16 cellular contexts compared by ENCODE assay signal in genomic region chr4:150903603-150904002, GRCh38.
DNase-seq lines count a peak whose midpoint lies in the region; ATAC-seq and TF ChIP-seq lines count a peak whose summit lies in the region.
"Had no signal": no experiment of that assay in that cellular context is flagged by ENCODE, and none has a peak within 500 bp of the region (broad histone marks: within the 10 kb centered on the region; RNA-seq: fewer than 3 reads in every experiment).

No MANE protein-coding gene starts in this region.

- H3K36me3 Mint-ChIP-seq in H9 (ENCODE audit: insufficient read depth in 1 of 3, low read depth in 3 of 3) (peaks cover 26 to 48% (median 43%) of the 10 kb centered on the region in 3 experiments; a peak in 6 of 7 replicates), T-helper 17 cell (ENCODE audit: low read depth) (peaks cover 10% of the 10 kb centered on the region)
- H3K36me3 Mint-ChIP-seq in activated naive CD8-positive, alpha-beta T cell treated with anti-CD3 and anti-CD28 coated beads, Interleukin-2, amount 50 U/mL, for 24 hours (ENCODE audit: low read depth): peaks cover 56% of the 10 kb centered on the region
- peaks cover 81% of the 10 kb centered on the region for H3K36me3 Mint-ChIP-seq in stimulated activated effector memory CD8-positive, alpha-beta T cell treated with anti-CD3 and anti-CD28 coated beads, Interleukin-12 subunit alpha, Interleukin-12 subunit beta, amount 100 ng/mL, for 72 hours

- H3K4me3 ChIP-seq in upper lobe of right lung: no peak overlapping the region

- no peak overlapping the region for H2BK120ac ChIP-seq in H9 (ENCODE audit: low read depth, low read length, poor library complexity, severe bottlenecking)

- H3T11ph ChIP-seq in H9 (ENCODE audit: low read length): no peak overlapping the region

- no peak overlapping the region for H3K9ac ChIP-seq in H9 (ENCODE audit: extremely low read depth, insufficient read length, low read length)

- H3K4me3 Mint-ChIP-seq in H9: no peak overlapping the region
- no peak overlapping the region for H3K4me3 Mint-ChIP-seq in T-helper 17 cell
- H3K4me3 Mint-ChIP-seq in activated naive CD8-positive, alpha-beta T cell treated with anti-CD3 and anti-CD28 coated beads, Interleukin-2, amount 50 U/mL, for 24 hours: no peak overlapping the region
- H3K4me3 Mint-ChIP-seq in stimulated activated effector memory CD8-positive, alpha-beta T cell treated with anti-CD3 and anti-CD28 coated beads, Interleukin-12 subunit alpha, Interleukin-12 subunit beta, amount 100 ng/mL, for 72 hours: no peak overlapping the region
- H3K4me3 Mint-ChIP-seq: CD4-positive, alpha-beta memory T cell had no signal

- peaks cover 4 to 6% of the 10 kb centered on the region in 2 experiments for H3K4me1 Mint-ChIP-seq in H9
- H3K4me1 Mint-ChIP-seq in T-helper 17 cell: peaks cover 14% of the 10 kb centered on the region
- peaks cover 7% of the 10 kb centered on the region for H3K4me1 Mint-ChIP-seq in activated naive CD8-positive, alpha-beta T cell treated with anti-CD3 and anti-CD28 coated beads, Interleukin-2, amount 50 U/mL, for 24 hours
- no peaks in the 10 kb centered on the region for H3K4me1 Mint-ChIP-seq in stimulated activated effector memory CD8-positive, alpha-beta T cell treated with anti-CD3 and anti-CD28 coated beads, Interleukin-12 subunit alpha, Interleukin-12 subunit beta, amount 100 ng/mL, for 72 hours

- H2AK5ac ChIP-seq in H9 (ENCODE audit: insufficient read length, low read length): no peak overlapping the region

- peak overlapping the region in 2 of 3 experiments; percentile 16 to 18; a peak in 1 of 7 replicates for H3K27ac Mint-ChIP-seq in H9
- peak overlapping the region; percentile 37 for H3K27ac Mint-ChIP-seq in T-helper 17 cell
- no peak overlapping the region for H3K27ac Mint-ChIP-seq in activated naive CD8-positive, alpha-beta T cell treated with anti-CD3 and anti-CD28 coated beads, Interleukin-2, amount 50 U/mL, for 24 hours
- no peak overlapping the region for H3K27ac Mint-ChIP-seq in stimulated activated effector memory CD8-positive, alpha-beta T cell treated with anti-CD3 and anti-CD28 coated beads, Interleukin-12 subunit alpha, Interleukin-12 subunit beta, amount 100 ng/mL, for 72 hours
- H3K27ac Mint-ChIP-seq: CD4-positive, alpha-beta memory T cell had no signal

- TF ChIP-seq CTCF in H9 (conservative IDR thresholded peaks at IDR 0.05): no peak
- no peak for TF ChIP-seq CTCF in upper lobe of right lung (IDR thresholded peaks at IDR 0.05)

- no peak overlapping the region for H4K8ac ChIP-seq in H9 (replicated peaks; ENCODE audit: insufficient read length, low read depth, low read length)

- no peaks in the 10 kb centered on the region for H3K79me1 ChIP-seq in H9 (ENCODE audit: insufficient read depth, low read depth, low read length, poor library complexity, severe bottlenecking)

- intact Hi-C loops in upper lobe of right lung (cut with DNase I): no loop called here

- no peaks in the 10 kb centered on the region for H3K27me3 Mint-ChIP-seq in H9 (ENCODE audit: low read depth)
- H3K27me3 Mint-ChIP-seq in T-helper 17 cell: no peaks in the 10 kb centered on the region
- H3K27me3 Mint-ChIP-seq in activated naive CD8-positive, alpha-beta T cell treated with anti-CD3 and anti-CD28 coated beads, Interleukin-2, amount 50 U/mL, for 24 hours: no peaks in the 10 kb centered on the region
- H3K27me3 Mint-ChIP-seq: CD4-positive, alpha-beta memory T cell had no signal

- no peaks in the 10 kb centered on the region for H3K4me1 ChIP-seq in H9 (ENCODE audit: insufficient read depth, low read length)
- H3K4me1 ChIP-seq in upper lobe of right lung: no peaks in the 10 kb centered on the region

- no peak overlapping the region for H2BK5ac ChIP-seq in H9 (ENCODE audit: insufficient read length, low read length)

- no peak overlapping the region for H3K4ac ChIP-seq in H9 (ENCODE audit: low read depth, low read length)

- DNase-seq in H9: no peak
- DNase-seq in T-helper 17 cell: no peak
- no peak for DNase-seq in activated naive CD8-positive, alpha-beta T cell treated with anti-CD3 and anti-CD28 coated beads, Interleukin-2, amount 50 U/mL, for 24 hours
- no peak for DNase-seq in stimulated activated effector memory CD8-positive, alpha-beta T cell treated with anti-CD3 and anti-CD28 coated beads, Interleukin-12 subunit alpha, Interleukin-12 subunit beta, amount 100 ng/mL, for 72 hours (ENCODE audit: low spot score in 2 of 2)
- no peak for DNase-seq in NOMO-1 (lab: John Stamatoyannopoulos, UW; ENCODE audit: unreplicated experiment in 2 of 2)
- no peak for DNase-seq in upper lobe of right lung
- DNase-seq in stimulated activated CD4-positive, alpha-beta T cell treated with anti-CD3 and anti-CD28 coated beads, Interleukin-4, amount 100 ng/mL, for 4 hours: no peak
- DNase-seq: C1 segment of cervical spinal cord; Calu3; CD4-positive, alpha-beta memory T cell; COR-L47; DMS53; DMS79 treated with DMSO at 0.1 percent for 48 hours; GF-D8; GOT3; HCEC 1CT had no signal

- H3K9me3 ChIP-seq in H9 (ENCODE audit: control insufficient read depth, low read depth, low read length) (no peaks in the 10 kb centered on the region), T-helper 17 cell (ENCODE audit: control insufficient read depth, low read length, poor library complexity, severe bottlenecking) (no peaks in the 10 kb centered on the region), upper lobe of right lung (no peaks in the 10 kb centered on the region)

- H3K23ac ChIP-seq in H9 (ENCODE audit: insufficient read length, low read depth, low read length): no peak overlapping the region

- no peaks in the 10 kb centered on the region for H3K9me3 Mint-ChIP-seq in H9
- H3K9me3 Mint-ChIP-seq in activated naive CD8-positive, alpha-beta T cell treated with anti-CD3 and anti-CD28 coated beads, Interleukin-2, amount 50 U/mL, for 24 hours: no peaks in the 10 kb centered on the region
- H3K9me3 Mint-ChIP-seq in stimulated activated effector memory CD8-positive, alpha-beta T cell treated with anti-CD3 and anti-CD28 coated beads, Interleukin-12 subunit alpha, Interleukin-12 subunit beta, amount 100 ng/mL, for 72 hours: no peaks in the 10 kb centered on the region
- H3K9me3 Mint-ChIP-seq: CD4-positive, alpha-beta memory T cell had no signal

- H3K27me3 ChIP-seq in H9 (ENCODE audit: insufficient read depth, low read length) (no peaks in the 10 kb centered on the region), upper lobe of right lung (no peaks in the 10 kb centered on the region)

- no peaks in the 10 kb centered on the region for H4K20me1 ChIP-seq in H9 (ENCODE audit: control insufficient read depth, insufficient read depth, insufficient read length)

- no peak overlapping the region for H3K27ac ChIP-seq in H9 (ENCODE audit: insufficient read length, low read depth, low read length)
- H3K27ac ChIP-seq in upper lobe of right lung: no peak overlapping the region

- H3K79me2 ChIP-seq in H9 (ENCODE audit: insufficient read depth, low read length): no peaks in the 10 kb centered on the region

- no peaks in the 10 kb centered on the region for H3K23me2 ChIP-seq in H9 (ENCODE audit: insufficient read length, low read depth, low read length, poor library complexity, severe bottlenecking)

- H2BK20ac ChIP-seq in H9 (ENCODE audit: low read depth, low read length, poor library complexity, severe bottlenecking): no peak overlapping the region

- no peak overlapping the region for H3K14ac ChIP-seq in H9 (ENCODE audit: insufficient read depth, low read length)

- H3K56ac ChIP-seq in H9 (ENCODE audit: insufficient read length, low read depth, low read length): no peak overlapping the region

- no peak overlapping the region for H2BK12ac ChIP-seq in H9 (ENCODE audit: insufficient read length, low read depth, low read length)

- no peak overlapping the region for H3K4me2 ChIP-seq in H9 (ENCODE audit: insufficient read depth, insufficient read length, low read length)

- no peak for ATAC-seq in T-helper 17 cell
- peak; percentile 15 for ATAC-seq in activated naive CD8-positive, alpha-beta T cell treated with anti-CD3 and anti-CD28 coated beads, Interleukin-2, amount 50 U/mL, for 24 hours
- ATAC-seq in stimulated activated effector memory CD8-positive, alpha-beta T cell treated with anti-CD3 and anti-CD28 coated beads, Interleukin-12 subunit alpha, Interleukin-12 subunit beta, amount 100 ng/mL, for 72 hours: peak; percentile 69
- ATAC-seq in upper lobe of right lung: no peak

- no peak overlapping the region for H2AFZ ChIP-seq in H9 (ENCODE audit: low read length)

- no peak overlapping the region for H2BK15ac ChIP-seq in H9 (ENCODE audit: low read depth, low read length)

- WGBS in H9 (ENCODE audit: extremely low coverage, insufficient read length, low lambda C conversion rate): no CpG with 5 or more reads among the region's 2 CpGs

- peaks cover 10% of the 10 kb centered on the region for H3K36me3 ChIP-seq in upper lobe of right lung

- H3K18ac ChIP-seq in H9 (ENCODE audit: insufficient read length, low read depth, low read length): no peak overlapping the region

- no peak overlapping the region for H4K91ac ChIP-seq in H9 (ENCODE audit: insufficient read length, low read depth, low read length)

- no peak overlapping the region for H4K5ac ChIP-seq in H9 (ENCODE audit: insufficient read length, low read depth, low read length)

Comparison
In these comparisons a context has a peak if more than half of its experiments do, and no peak if none do; other contexts are left out.
1. H3K27ac Mint-ChIP-seq: peak in H9 (2 of 3) and T-helper 17 cell (single experiment); none in activated naive CD8-positive, alpha-beta T cell treated with anti-CD3 and anti-CD28 coated beads, Interleukin-2, amount 50 U/mL, for 24 hours (single experiment) and stimulated activated effector memory CD8-positive, alpha-beta T cell treated with anti-CD3 and anti-CD28 coated beads, Interleukin-12 subunit alpha, Interleukin-12 subunit beta, amount 100 ng/mL, for 72 hours (single experiment).
2. ATAC-seq: peak in activated naive CD8-positive, alpha-beta T cell treated with anti-CD3 and anti-CD28 coated beads, Interleukin-2, amount 50 U/mL, for 24 hours (single experiment) and stimulated activated effector memory CD8-positive, alpha-beta T cell treated with anti-CD3 and anti-CD28 coated beads, Interleukin-12 subunit alpha, Interleukin-12 subunit beta, amount 100 ng/mL, for 72 hours (single experiment); none in T-helper 17 cell (single experiment) and upper lobe of right lung (single experiment).